ENCODE assay signal across 9 cellular contexts in genomic region chr6:134029495-134030455, GRCh38. TPM values are rescaled to one million over a fixed set of nuclear protein-coding genes. Genes with fewer than 3 reads are reported as not detected.
A peak's percentile ranks its signal among the peaks of the same experiment; 100 is the strongest.
DNase-seq lines count a peak whose midpoint lies in the region; TF ChIP-seq lines count a peak whose summit lies in the region.
"Had no signal": no experiment of that assay in that cellular context is flagged by ENCODE, and none has a peak within 500 bp of the region (broad histone marks: within the 10 kb centered on the region; RNA-seq: fewer than 3 reads in every experiment).

No MANE protein-coding gene starts in this region.

- H3K4me1 ChIP-seq in SK-N-SH (ENCODE audit: control insufficient read depth in 1 of 2, insufficient read depth in 2 of 2, low read depth in 1 of 2, low read length in 1 of 2) (peaks cover 3 to 4% of the 10 kb centered on the region in 2 experiments; a peak in 1 of 4 replicates), skeletal muscle satellite cell (ENCODE audit: control insufficient read depth, insufficient read depth, low read length) (peaks cover 17% of the 10 kb centered on the region), esophagus muscularis mucosa (peaks cover 6 to 35% (median 21%) of the 10 kb centered on the region in 4 donors)

- H3F3A ChIP-seq in SK-N-SH (replicated peaks; ENCODE audit: insufficient read depth): no peaks in the 10 kb centered on the region

- CTCF ChIA-PET in SK-N-SH (lab: Yijun Ruan, JAX): no interaction called here

- DNase-seq in DMS 273 (lab: John Stamatoyannopoulos, UW; ENCODE audit: unreplicated experiment): peak; percentile 50
- no peak for DNase-seq in DMS 273 treated with DMSO at 0.1 percent for 48 hours (lab: John Stamatoyannopoulos, UW)
- DNase-seq in SK-N-SH: peak; percentile 13
- DNase-seq in fibroblast of pulmonary artery (ENCODE audit: low read depth): peak; percentile 37
- DNase-seq in hippocampal formation (lab: John Stamatoyannopoulos, UW): no peak
- DNase-seq in SIG-M5 treated with dmso at 0.1 percent for 504 hours (lab: John Stamatoyannopoulos, UW; ENCODE audit: unreplicated experiment): no peak
- DNase-seq in esophagus muscularis mucosa (ENCODE audit: extremely low spot score): no peak
- DNase-seq: T-cell had no signal

- no peak for TF ChIP-seq RAD21 in SK-N-SH (IDR thresholded peaks at IDR 0.05; ENCODE audit: low read length)

- H2AFZ ChIP-seq in SK-N-SH (ENCODE audit: low read depth): no peak overlapping the region

- no peak overlapping the region for H3K4me3 ChIP-seq in SK-N-SH (ENCODE audit: low read depth in 2 of 2, low read length in 1 of 2)
- no peak overlapping the region for H3K4me3 ChIP-seq in fibroblast of pulmonary artery (replicated peaks; ENCODE audit: low read depth, low read length)
- H3K4me3 ChIP-seq in skeletal muscle satellite cell (ENCODE audit: low read length): no peak overlapping the region
- H3K4me3 ChIP-seq in esophagus muscularis mucosa: no peak overlapping the region

- no peak for TF ChIP-seq POLR2A in esophagus muscularis mucosa (IDR thresholded peaks at IDR 0.05; ENCODE audit: low read depth)

- POLR2A ChIA-PET in SK-N-SH (lab: Yijun Ruan, JAX): no interaction called here

- WGBS in SK-N-SH (ENCODE audit: low lambda C conversion rate): 40% methylated on average over 6 of the region's 6 CpGs
- 64% methylated on average over 6 of the region's 6 CpGs for WGBS in esophagus muscularis mucosa

- H3K79me2 ChIP-seq in SK-N-SH (ENCODE audit: insufficient read depth): no peaks in the 10 kb centered on the region

- H3K9me3 ChIP-seq in SK-N-SH: no peaks in the 10 kb centered on the region
- H3K9me3 ChIP-seq in skeletal muscle satellite cell (replicated peaks; ENCODE audit: low read length): no peaks in the 10 kb centered on the region
- no peaks in the 10 kb centered on the region for H3K9me3 ChIP-seq in esophagus muscularis mucosa

- no peak for TF ChIP-seq CTCF in SK-N-SH (IDR thresholded peaks at IDR 0.05)
- no peak for TF ChIP-seq CTCF in fibroblast of pulmonary artery (IDR thresholded peaks at IDR 0.05; ENCODE audit: low read length, missing control alignments)
- no peak for TF ChIP-seq CTCF in esophagus muscularis mucosa (IDR thresholded peaks at IDR 0.05)

- intact Hi-C loops in esophagus muscularis mucosa (cut with DNase I): no loop called here

- H3K9me2 ChIP-seq in SK-N-SH: no peaks in the 10 kb centered on the region

- H3K9ac ChIP-seq in SK-N-SH (no peak overlapping the region), skeletal muscle satellite cell (ENCODE audit: low read depth, low read length) (no peak overlapping the region)

- no peaks in the 10 kb centered on the region for H3K27me3 ChIP-seq in SK-N-SH (ENCODE audit: insufficient read depth)
- no peaks in the 10 kb centered on the region for H3K27me3 ChIP-seq in skeletal muscle satellite cell (ENCODE audit: control insufficient read depth, insufficient read depth, low read length)
- H3K27me3 ChIP-seq in esophagus muscularis mucosa: no peaks in the 10 kb centered on the region

- H3K4me2 ChIP-seq in SK-N-SH (peak overlapping the region; percentile 66), skeletal muscle satellite cell (ENCODE audit: low read length) (peak overlapping the region; percentile 8)

- H4K20me1 ChIP-seq in SK-N-SH (ENCODE audit: insufficient read depth): no peaks in the 10 kb centered on the region

- H3K36me3 ChIP-seq in SK-N-SH (replicated peaks in 1 of 2; ENCODE audit: control insufficient read depth in 1 of 2, insufficient read depth in 2 of 2, low read length in 1 of 2): no peaks in the 10 kb centered on the region
- H3K36me3 ChIP-seq in skeletal muscle satellite cell (ENCODE audit: insufficient read depth, low read length): no peaks in the 10 kb centered on the region
- peaks cover 0 to 12% (median 5%) of the 10 kb centered on the region in 4 donors for H3K36me3 ChIP-seq in esophagus muscularis mucosa

- H3K27ac ChIP-seq in SK-N-SH (ENCODE audit: low read depth in 2 of 2, low read length in 1 of 2) (peak overlapping the region in 1 of 2 experiments; percentile 21; a peak in 1 of 4 replicates), esophagus muscularis mucosa (replicated peaks in 1 of 4) (peak overlapping the region in 1 of 4 donors; percentile 7)

- TF ChIP-seq EP300 in SK-N-SH (IDR thresholded peaks at IDR 0.05; ENCODE audit: borderline replicate concordance in 1 of 2, low read depth in 1 of 2, low read length in 1 of 2) (peak in 1 of 2 experiments; percentile 56; a peak in 1 of 4 replicates), esophagus muscularis mucosa (IDR thresholded peaks at IDR 0.05) (no peak)

TF ChIP-seq in SK-N-SH, 30 proteins besides CTCF, POLR2A, EP300 and RAD21 (continues in another document):
- TF ChIP-seq CHD2 (IDR thresholded peaks at IDR 0.05; ENCODE audit: low read length, partially characterized antibody) (no peak), EZH2phosphoT487 (IDR thresholded peaks at IDR 0.05; ENCODE audit: borderline replicate concordance, low read depth) (no peak), TCF12 (IDR thresholded peaks at IDR 0.05) (peak; percentile 84), ELF1 (IDR thresholded peaks at IDR 0.05) (no peak), RFX5 (IDR thresholded peaks at IDR 0.05; ENCODE audit: low read length) (no peak), MXI1 (IDR thresholded peaks at IDR 0.05; ENCODE audit: low read depth, low read length) (no peak), IRF3 (IDR thresholded peaks at IDR 0.05; ENCODE audit: low read depth, low read length) (no peak), PBX3 (IDR thresholded peaks at IDR 0.05) (peak; percentile 84), MAX (IDR thresholded peaks at IDR 0.05; ENCODE audit: low read depth) (no peak), RCOR1 (IDR thresholded peaks at IDR 0.05; ENCODE audit: low read length) (no peak), FOSL2 (IDR thresholded peaks at IDR 0.05; ENCODE audit: borderline replicate concordance, low read depth) (0 out of 2 replicates have a peak, but pooled peaks have one; percentile 27), NFIC (IDR thresholded peaks at IDR 0.05; ENCODE audit: borderline replicate concordance) (peak; percentile 76), FOXM1 (IDR thresholded peaks at IDR 0.05; ENCODE audit: low read depth) (no peak), YY1 (IDR thresholded peaks at IDR 0.05; ENCODE audit: low read depth) (no peak), SMC3 (IDR thresholded peaks at IDR 0.05; ENCODE audit: low read depth, low read length) (no peak), TEAD4 (IDR thresholded peaks at IDR 0.05; ENCODE audit: borderline replicate concordance, insufficient read depth) (no peak), JUND (IDR thresholded peaks at IDR 0.05) (peak; percentile 63), SIN3A (IDR thresholded peaks at IDR 0.05; ENCODE audit: borderline replicate concordance, low read depth, low read length) (no peak), REST (IDR thresholded peaks at IDR 0.05; ENCODE audit: low read depth, low read length) (no peak)

RNA-seq across cellular contexts. Expression of gene SLC2A12, which starts 22.6 kb away (rescaled TPM):
- 0.61 and 0.80 TPM in 2 replicates for polyA plus RNA-seq in SK-N-SH (2012; rRNA removed)
- polyA plus RNA-seq in SK-N-SH (2012; cell fraction: cytosol; rRNA removed): 0.64 and 0.77 TPM in 2 replicates
- polyA plus RNA-seq in SK-N-SH (2012; cell fraction: nucleus; rRNA removed): 0.25 and 0.67 TPM in 2 replicates
- total RNA-seq in skeletal muscle satellite cell (2012; rRNA removed): 0.22 and 0.76 TPM in 2 replicates
- total RNA-seq in esophagus muscularis mucosa: 10 to 100 TPM; 23.2 to 50.7 (median 43.1) TPM

Comparison
In these comparisons a context has a peak if more than half of its experiments do, and no peak if none do; other contexts are left out.
1. DNase-seq: peak in DMS 273 (single experiment), SK-N-SH (single experiment) and fibroblast of pulmonary artery (single experiment); none in DMS 273 treated with DMSO at 0.1 percent for 48 hours (single experiment), hippocampal formation (0 of 2), SIG-M5 treated with dmso at 0.1 percent for 504 hours (single experiment) and esophagus muscularis mucosa (single experiment).